ENCODE assay signal across 17 cellular contexts in genomic region chr18:46672062-46672970, GRCh38. TPM values are rescaled to one million over a fixed set of nuclear protein-coding genes. Genes with fewer than 3 reads are reported as not detected.
DNase-seq lines count a peak whose midpoint lies in the region; ATAC-seq and TF ChIP-seq lines count a peak whose summit lies in the region.
"Had no signal": no experiment of that assay in that cellular context is flagged by ENCODE, and none has a peak within 500 bp of the region (broad histone marks: within the 10 kb centered on the region; RNA-seq: fewer than 3 reads in every experiment).

No MANE protein-coding gene starts in this region.

- no peak overlapping the region for H2AK5ac ChIP-seq in mesendoderm (ENCODE audit: low read length)

- H3K4me3 Mint-ChIP-seq in GM23338 (no peak overlapping the region), WTC11 (no peak overlapping the region)
- H3K4me3 Mint-ChIP-seq: H9 had no signal

- H3K27ac ChIP-seq in GM23338 (ENCODE audit: low read depth) = no peak overlapping the region
- no peak overlapping the region for H3K27ac ChIP-seq in mesendoderm (ENCODE audit: low read depth, low read length)
- H3K27ac ChIP-seq: lower lobe of right lung had no signal

- no peak overlapping the region for H3K18ac ChIP-seq in mesendoderm (ENCODE audit: low read length)

- H3K36me3 Mint-ChIP-seq in GM23338 (ENCODE audit: low read depth) = no peaks in the 10 kb centered on the region
- no peaks in the 10 kb centered on the region for H3K36me3 Mint-ChIP-seq in WTC11

- no CpG with 5 or more reads among the region's 6 CpGs for WGBS in mesendoderm (ENCODE audit: extremely low coverage, insufficient coverage, low lambda C conversion rate)

- no peaks in the 10 kb centered on the region for H3K9me3 Mint-ChIP-seq in GM23338
- no peaks in the 10 kb centered on the region for H3K9me3 Mint-ChIP-seq in WTC11
- H3K9me3 Mint-ChIP-seq: H9 had no signal

- no peak overlapping the region for H2BK15ac ChIP-seq in mesendoderm (replicated peaks; ENCODE audit: low read depth)

- H3F3A ChIP-seq in GM23338 (replicated peaks; ENCODE audit: low read depth) = no peaks in the 10 kb centered on the region

- H2BK5ac ChIP-seq in mesendoderm (ENCODE audit: low read length) = no peak overlapping the region

- no peak overlapping the region for H4K8ac ChIP-seq in mesendoderm (ENCODE audit: low read depth, low read length)

- TF ChIP-seq CTCF in GM23338 (conservative IDR thresholded peaks at IDR 0.05; ENCODE audit: low read depth in 2 of 2) (no peak), WTC11 (IDR thresholded peaks at IDR 0.05) (no peak)

- H3K4me1 Mint-ChIP-seq in GM23338 = peaks cover 29% of the 10 kb centered on the region
- peaks cover 40% of the 10 kb centered on the region for H3K4me1 Mint-ChIP-seq in WTC11

- peaks cover 18% of the 10 kb centered on the region for H3K4me1 ChIP-seq in GM23338 (ENCODE audit: insufficient read depth)
- H3K4me1 ChIP-seq in mesendoderm (ENCODE audit: control insufficient read depth, low read depth, low read length) = no peaks in the 10 kb centered on the region
- H3K4me1 ChIP-seq: lower lobe of right lung had no signal

- no peak overlapping the region for H3K23ac ChIP-seq in mesendoderm (ENCODE audit: low read length)

- H3K4me2 ChIP-seq in GM23338 (no peak overlapping the region), mesendoderm (ENCODE audit: low read length) (no peak overlapping the region)

- H4K5ac ChIP-seq in mesendoderm (ENCODE audit: low read length) = no peak overlapping the region

- H3K27me3 ChIP-seq in GM23338 (ENCODE audit: insufficient read depth) (no peaks in the 10 kb centered on the region), mesendoderm (ENCODE audit: insufficient read depth, low read length, poor library complexity) (no peaks in the 10 kb centered on the region)

- no peak overlapping the region for H3K9ac ChIP-seq in mesendoderm (ENCODE audit: low read length)

- no peaks in the 10 kb centered on the region for H3K79me2 ChIP-seq in GM23338 (replicated peaks; ENCODE audit: insufficient read depth)
- no peaks in the 10 kb centered on the region for H3K79me2 ChIP-seq in mesendoderm (ENCODE audit: control insufficient read depth, insufficient read depth, low read length)

- no peak overlapping the region for H3K56ac ChIP-seq in mesendoderm (ENCODE audit: low read length)

- H3K4me3 ChIP-seq in GM23338 = no peak overlapping the region
- H3K4me3 ChIP-seq in mesendoderm (ENCODE audit: low read length) = no peak overlapping the region
- H3K4me3 ChIP-seq: lower lobe of right lung had no signal

- POLR2A ChIA-PET in WTC11 (lab: Charles Lee) = interaction anchor here (0.7 kb wide), 1 partner anchor 13 kb away, joined by 5 read pairs; no protein-coding TSS in a partner anchor

- ATAC-seq in GM23338 (no peak), WTC11 (0 out of 2 replicates have a peak, but pooled peaks have one; percentile 23), HG02759 (IDR thresholded peaks at IDR 0.05; ENCODE audit: unreplicated experiment) (no peak), HG03108 (IDR thresholded peaks at IDR 0.05; ENCODE audit: unreplicated experiment) (no peak)
- ATAC-seq: lower lobe of right lung had no signal

- H3K27me3 Mint-ChIP-seq in GM23338 (ENCODE audit: insufficient read depth, low read depth, poor library complexity) (peaks cover 2% of the 10 kb centered on the region), WTC11 (ENCODE audit: low read depth) (no peaks in the 10 kb centered on the region; the same call in 1 of the 2 replicates)

- H2BK120ac ChIP-seq in mesendoderm (ENCODE audit: low read depth, low read length) = no peak overlapping the region

- no peaks in the 10 kb centered on the region for H3K79me1 ChIP-seq in mesendoderm (ENCODE audit: low read length)

- CTCF ChIA-PET in WTC11 (lab: Charles Lee) = interaction anchor here (1.7 to 3.7 kb wide), 3 partner anchors 11 to 154 kb away, joined by 4 to 26 read pairs (median 5); no protein-coding TSS in a partner anchor

- H3K27ac Mint-ChIP-seq in GM23338 (no peak overlapping the region; the same call in 1 of the 2 replicates), WTC11 (peak overlapping the region; percentile 21; the same call in 1 of the 2 replicates)
- H3K27ac Mint-ChIP-seq: H9 had no signal

- no peaks in the 10 kb centered on the region for H3K9me2 ChIP-seq in GM23338 (ENCODE audit: insufficient read depth)

- H2AFZ ChIP-seq in GM23338 = no peak overlapping the region

- H3K4ac ChIP-seq in mesendoderm (ENCODE audit: low read depth, low read length) = no peak overlapping the region

- DNase-seq in NOMO-1 treated with DMSO at 0.1 percent for 48 hours (lab: John Stamatoyannopoulos, UW; ENCODE audit: unreplicated experiment) = peak; percentile 44
- DNase-seq in NOMO-1 treated with dmso at 0.1 percent for 144 hours (lab: John Stamatoyannopoulos, UW; ENCODE audit: unreplicated experiment) = no peak
- DNase-seq in GM23338 (ENCODE audit: low spot score) = peak; percentile 35
- DNase-seq in WTC11 (ENCODE audit: low spot score) = no peak
- peak; percentile 31 for DNase-seq in mesendoderm
- no peak for DNase-seq in foreskin melanocyte
- DNase-seq: activated T-cell treated with anti-CD3 and anti-CD28 coated beads, Interleukin-2, amount 50 U/mL, for 1 hour; DMS79; erythroblast; H9; lower lobe of right lung; NCI-H1694; nucleus accumbens; SIG-M5 had no signal

- H4K20me1 ChIP-seq in GM23338 (replicated peaks; ENCODE audit: insufficient read depth) = no peaks in the 10 kb centered on the region

- no peaks in the 10 kb centered on the region for H3K36me3 ChIP-seq in GM23338 (ENCODE audit: insufficient read depth)
- no peaks in the 10 kb centered on the region for H3K36me3 ChIP-seq in mesendoderm (ENCODE audit: control insufficient read depth, insufficient read depth, low read length)
- H3K36me3 ChIP-seq: lower lobe of right lung had no signal

TF ChIP-seq in GM23338, 12 proteins besides CTCF, POLR2A, EP300 and RAD21:
- no peak for TF ChIP-seq POLR2AphosphoS5 (IDR thresholded peaks at IDR 0.05; ENCODE audit: low read depth)

TF ChIP-seq in WTC11, 78 proteins besides CTCF, POLR2A, EP300 and RAD21:
- TF ChIP-seq ZNF263 (CRISPR knock-in tag; IDR thresholded peaks at IDR 0.05; ENCODE audit: low read depth) = no peak
- no peak for TF ChIP-seq USF1 (CRISPR knock-in tag; IDR thresholded peaks at IDR 0.05)
- no peak for TF ChIP-seq SMAD3 (CRISPR knock-in tag; IDR thresholded peaks at IDR 0.05; ENCODE audit: borderline replicate concordance)
- no peak for TF ChIP-seq NR3C1 (CRISPR knock-in tag; conservative IDR thresholded peaks at IDR 0.05; ENCODE audit: low read depth)
- TF ChIP-seq ERG (CRISPR knock-in tag; IDR thresholded peaks at IDR 0.05) = no peak
- TF ChIP-seq TP53 (CRISPR knock-in tag; IDR thresholded peaks at IDR 0.05) = no peak
- TF ChIP-seq ZNF121 (CRISPR knock-in tag; IDR thresholded peaks at IDR 0.05) = 0 out of 2 replicates have a peak, but pooled peaks have one; percentile 42

RNA-seq across cellular contexts. Expression of gene LOXHD1, which starts 15.3 kb away (rescaled TPM):
- 0.16 and 0.17 TPM in 2 replicates for total RNA-seq in GM23338 (2014; rRNA removed; shearing (Covaris generic))
- polyA plus RNA-seq in GM23338 (2016; fragmentation: Nextera tagmentation; extraction: Ambion mirVana) = 0.23 TPM in 1 of 2 replicates, not detected in the other
- total RNA-seq in WTC11 (2021) = 0.35 to 0.64 TPM (median 0.57 TPM) in 3 replicates
- polyA plus RNA-seq in mesendoderm (2013, experiment 1 of 2) = 0.06 TPM
- polyA plus RNA-seq in mesendoderm (2013, experiment 2 of 2) = 0.06 TPM
- total RNA-seq: HT-29 had no signal

Comparison
In these comparisons a context has a peak if more than half of its experiments do, and no peak if none do; other contexts are left out.
1. DNase-seq: peak in NOMO-1 treated with DMSO at 0.1 percent for 48 hours (single experiment), GM23338 (single experiment) and mesendoderm (single experiment); none in NOMO-1 treated with dmso at 0.1 percent for 144 hours (single experiment), WTC11 (single experiment) and foreskin melanocyte (single experiment).